ENCODE assay signal across 9 cellular contexts in genomic region chr11:3984896-3985295, GRCh38.
DNase-seq lines count a peak whose midpoint lies in the region; FAIRE-seq and TF ChIP-seq lines count a peak whose summit lies in the region.
"Had no signal": no experiment of that assay in that cellular context is flagged by ENCODE, and none has a peak within 500 bp of the region (broad histone marks: within the 10 kb centered on the region; RNA-seq: fewer than 3 reads in every experiment).

No MANE protein-coding gene starts in this region.

- DNase-seq in GM13977 (ENCODE audit: low spot score) (no peak), cerebellum (ENCODE audit: low spot score) (peak; percentile 64), colonic mucosa (no peak), epidermal melanocyte (ENCODE audit: insufficient read length, low spot score) (no peak), sigmoid colon (no peak), kidney (no peak)
- peak; percentile 79 for DNase-seq in activated CD4-positive, alpha-beta T cell treated with anti-CD3 and anti-CD28 coated beads, Interleukin-2, amount 10 ng/mL, durations not matched to agents 24 days and 14 days
- peak; percentile 20 to 41 for DNase-seq in stimulated activated CD4-positive, alpha-beta T cell treated with anti-CD3 and anti-CD28 coated beads, Interleukin-2, amount 100 ng/mL, for 24 hours
- DNase-seq: immature natural killer cell had no signal

- TF ChIP-seq EP300 in sigmoid colon (IDR thresholded peaks at IDR 0.05), result no peak

- no peak overlapping the region for H3K4me3 Mint-ChIP-seq in activated CD4-positive, alpha-beta T cell treated with anti-CD3 and anti-CD28 coated beads, Interleukin-2, amount 10 ng/mL, durations not matched to agents 24 days and 14 days
- H3K4me3 Mint-ChIP-seq: immature natural killer cell had no signal

- H3K9ac ChIP-seq in colonic mucosa (ENCODE audit: low read depth in 2 of 2, low read length in 2 of 2) (no peak overlapping the region), kidney (ENCODE audit: low read length in 2 of 2) (no peak overlapping the region)

- no peaks in the 10 kb centered on the region for H3K27me3 Mint-ChIP-seq in activated CD4-positive, alpha-beta T cell treated with anti-CD3 and anti-CD28 coated beads, Interleukin-2, amount 10 ng/mL, durations not matched to agents 24 days and 14 days

- H3K9me3 Mint-ChIP-seq in activated CD4-positive, alpha-beta T cell treated with anti-CD3 and anti-CD28 coated beads, Interleukin-2, amount 10 ng/mL, durations not matched to agents 24 days and 14 days, result no peaks in the 10 kb centered on the region
- H3K9me3 Mint-ChIP-seq: immature natural killer cell had no signal

- H3K27ac ChIP-seq in colonic mucosa, result no peak overlapping the region
- H3K27ac ChIP-seq in sigmoid colon, result no peak overlapping the region
- no peak overlapping the region for H3K27ac ChIP-seq in kidney (ENCODE audit: low read depth in 2 of 2, low read length in 2 of 2)

- H3K36me3 ChIP-seq in colonic mucosa, result no peaks in the 10 kb centered on the region
- no peaks in the 10 kb centered on the region for H3K36me3 ChIP-seq in sigmoid colon
- H3K36me3 ChIP-seq in kidney (ENCODE audit: control insufficient read depth in 1 of 2, insufficient read depth in 2 of 2, low read length in 2 of 2), result no peaks in the 10 kb centered on the region

- no peaks in the 10 kb centered on the region for H3K27me3 ChIP-seq in colonic mucosa
- H3K27me3 ChIP-seq in sigmoid colon, result no peaks in the 10 kb centered on the region

- TF ChIP-seq CTCF in GM13977 (IDR thresholded peaks at IDR 0.05; ENCODE audit: extremely low read depth, insufficient read depth, missing control alignments), result peak; percentile 34
- TF ChIP-seq CTCF in colonic mucosa (IDR thresholded peaks at IDR 0.05), result no peak
- TF ChIP-seq CTCF in sigmoid colon (IDR thresholded peaks at IDR 0.05), result no peak
- no peak for TF ChIP-seq CTCF in kidney (IDR thresholded peaks at IDR 0.05; ENCODE audit: borderline replicate concordance, extremely low read depth, insufficient read depth)

- H3K36me3 Mint-ChIP-seq in activated CD4-positive, alpha-beta T cell treated with anti-CD3 and anti-CD28 coated beads, Interleukin-2, amount 10 ng/mL, durations not matched to agents 24 days and 14 days (ENCODE audit: low read depth), result peaks cover 16% of the 10 kb centered on the region
- H3K36me3 Mint-ChIP-seq: immature natural killer cell had no signal

- in situ Hi-C loops in GM13977 (cut with MboI; ENCODE audit: low pct_unique_long_range_greater_than_20kb, low sequenced_read_pairs, unreplicated experiment), result no loop called here

- TF ChIP-seq POLR2A in sigmoid colon (IDR thresholded peaks at IDR 0.05), result no peak

- intact Hi-C loops in activated CD4-positive, alpha-beta T cell treated with anti-CD3 and anti-CD28 coated beads, Interleukin-2, amount 10 ng/mL, durations not matched to agents 24 days and 14 days (cut with micrococcal nuclease), result loop anchor here (1.0 to 5.0 kb wide), 4 partner anchors 14 to 131 kb away; no protein-coding TSS in a partner anchor
- intact Hi-C loops in colonic mucosa (cut with DNase I) (no loop called here), sigmoid colon (cut with DNase I) (no loop called here), kidney (cut with DNase I) (no loop called here)

- H3K4me3 ChIP-seq in colonic mucosa (no peak overlapping the region), sigmoid colon (no peak overlapping the region), kidney (ENCODE audit: low read length in 2 of 2) (no peak overlapping the region)

- no peaks in the 10 kb centered on the region for H3K9me3 ChIP-seq in colonic mucosa
- no peaks in the 10 kb centered on the region for H3K9me3 ChIP-seq in sigmoid colon
- no peaks in the 10 kb centered on the region for H3K9me3 ChIP-seq in kidney (ENCODE audit: control insufficient read depth in 1 of 2, low read length in 2 of 2)

- peak overlapping the region; percentile 61 for H3K27ac Mint-ChIP-seq in activated CD4-positive, alpha-beta T cell treated with anti-CD3 and anti-CD28 coated beads, Interleukin-2, amount 10 ng/mL, durations not matched to agents 24 days and 14 days

- no peaks in the 10 kb centered on the region for H3K4me1 ChIP-seq in colonic mucosa
- peaks cover 0 to 64% (median 31%) of the 10 kb centered on the region in 4 donors for H3K4me1 ChIP-seq in sigmoid colon
- H3K4me1 ChIP-seq in kidney (ENCODE audit: control insufficient read depth in 1 of 2, insufficient read depth in 1 of 2, low read depth in 1 of 2, low read length in 2 of 2), result no peaks in the 10 kb centered on the region

- no peak for FAIRE-seq in kidney (lab: Jason Lieb, UNC)

- WGBS in sigmoid colon, 2 donors, result 49 to 79% methylated on average over 5 of the region's 5 CpGs

- H3K4me1 Mint-ChIP-seq in activated CD4-positive, alpha-beta T cell treated with anti-CD3 and anti-CD28 coated beads, Interleukin-2, amount 10 ng/mL, durations not matched to agents 24 days and 14 days, result peaks cover 61% of the 10 kb centered on the region

Comparison
In these comparisons a context has a peak if more than half of its experiments do, and no peak if none do; other contexts are left out.
1. DNase-seq: peak in activated CD4-positive, alpha-beta T cell treated with anti-CD3 and anti-CD28 coated beads, Interleukin-2, amount 10 ng/mL, durations not matched to agents 24 days and 14 days (single experiment), cerebellum (single experiment) and stimulated activated CD4-positive, alpha-beta T cell treated with anti-CD3 and anti-CD28 coated beads, Interleukin-2, amount 100 ng/mL, for 24 hours (2 of 2); none in GM13977 (single experiment), colonic mucosa (single experiment), epidermal melanocyte (single experiment), sigmoid colon (single experiment) and kidney (single experiment).